In the genomic region with DNA sequence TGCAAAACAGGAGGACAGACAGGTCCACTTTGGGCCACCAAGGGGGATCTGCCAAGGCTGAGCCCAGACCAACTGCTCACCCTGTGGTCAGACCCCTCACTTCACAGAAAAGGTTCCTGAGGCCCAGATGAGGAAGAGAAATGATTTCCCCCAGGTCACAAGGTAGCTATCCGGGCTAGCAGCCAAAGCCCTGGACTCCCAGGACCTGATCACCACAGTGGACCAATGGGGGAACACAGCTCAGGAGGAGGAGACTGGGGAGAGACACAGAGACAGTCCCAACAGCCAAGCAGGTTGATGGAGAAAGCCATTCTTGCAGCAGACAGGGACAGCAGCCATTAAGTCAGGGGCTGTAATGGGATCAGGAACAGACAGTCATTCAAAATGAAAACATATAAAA, we compare ENCODE assay signal across 1 cellular context.
TF ChIP-seq lines count a peak whose summit lies in the region.

No MANE protein-coding gene starts in this region.

TF ChIP-seq in HCT116, 20 proteins besides CTCF, POLR2A, EP300 and RAD21:
- no peak for TF ChIP-seq ZNF274 (IDR thresholded peaks at IDR 0.05; ENCODE audit: low read depth, low read length)
- TF ChIP-seq ZBTB33 (IDR thresholded peaks at IDR 0.05; ENCODE audit: extremely low read depth, insufficient replicate concordance, low read length): no peak
- TF ChIP-seq POLR2AphosphoS5 (IDR thresholded peaks at IDR 0.05; ENCODE audit: low read depth, low read length): no peak
- no peak for TF ChIP-seq SRF (IDR thresholded peaks at IDR 0.05; ENCODE audit: low read depth)
- no peak for TF ChIP-seq SP1 (IDR thresholded peaks at IDR 0.05; ENCODE audit: low read depth)
- TF ChIP-seq, protein P1, sequence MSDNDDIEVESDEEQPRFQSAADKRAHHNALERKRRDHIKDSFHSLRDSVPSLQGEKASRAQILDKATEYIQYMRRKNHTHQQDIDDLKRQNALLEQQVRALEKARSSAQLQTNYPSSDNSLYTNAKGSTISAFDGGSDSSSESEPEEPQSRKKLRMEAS (IDR thresholded peaks at IDR 0.05): no peak
- no peak for TF ChIP-seq FOSL1 (IDR thresholded peaks at IDR 0.05; ENCODE audit: low read depth)
- TF ChIP-seq TCF7L2 (IDR thresholded peaks at IDR 0.05; ENCODE audit: borderline replicate concordance, extremely low read depth, insufficient read depth, insufficient read length): no peak
- no peak for TF ChIP-seq ZFX (IDR thresholded peaks at IDR 0.05)
- no peak for TF ChIP-seq CEBPB (IDR thresholded peaks at IDR 0.05; ENCODE audit: low read depth)
- no peak for TF ChIP-seq EZH2phosphoT487 (IDR thresholded peaks at IDR 0.05; ENCODE audit: borderline replicate concordance)
- TF ChIP-seq YY1 (IDR thresholded peaks at IDR 0.05; ENCODE audit: extremely low read depth, insufficient replicate concordance, low read depth, low read length): no peak
- TF ChIP-seq ELF1 (IDR thresholded peaks at IDR 0.05; ENCODE audit: borderline replicate concordance, low read depth): no peak
- TF ChIP-seq EGR1 (IDR thresholded peaks at IDR 0.05; ENCODE audit: low read depth): no peak
